In the genomic region with DNA sequence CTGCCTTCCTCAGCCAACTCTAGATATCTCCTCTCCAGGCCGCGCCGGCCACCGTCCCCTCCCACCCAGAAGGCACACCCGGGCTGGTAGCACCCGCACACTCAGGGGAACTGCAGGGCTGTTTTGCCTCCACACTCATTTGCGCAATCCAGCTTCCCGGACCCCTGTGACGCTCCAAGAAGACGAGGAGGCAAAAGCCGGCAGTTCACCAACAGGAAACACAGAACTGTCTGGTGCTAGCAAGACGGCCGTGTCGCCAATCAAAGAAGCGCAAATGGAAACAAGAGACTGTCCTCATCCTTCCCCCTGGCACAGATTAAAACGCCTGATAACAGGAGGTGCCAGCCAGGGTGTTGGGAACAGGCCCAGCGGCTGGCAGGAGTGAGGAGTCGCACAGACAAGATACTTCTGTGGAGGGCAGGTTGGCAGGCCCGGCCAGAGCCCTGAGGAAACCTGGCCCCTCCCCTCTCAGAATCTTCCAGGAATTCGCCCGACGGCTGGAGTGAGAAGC, we compare ENCODE assay signal across 10 cellular contexts. TPM values are rescaled to one million over a fixed set of nuclear protein-coding genes. Genes with fewer than 3 reads are reported as not detected.
DNase-seq lines count a peak whose midpoint lies in the region; ATAC-seq and TF ChIP-seq lines count a peak whose summit lies in the region.
"Had no signal": no experiment of that assay in that cellular context is flagged by ENCODE, and none has a peak within 500 bp of the region (broad histone marks: within the 10 kb centered on the region; RNA-seq: fewer than 3 reads in every experiment).

No MANE protein-coding gene starts in this region.

- no peak overlapping the region for H3K27ac Mint-ChIP-seq in nephron progenitor cell
- H3K27ac Mint-ChIP-seq: activated CD8-positive, alpha-beta memory T cell treated with anti-CD3 and anti-CD28 coated beads, Interleukin-2, amount 10 ng/mL, durations not matched to agents 7 days and 5 days; activated naive CD4-positive, alpha-beta T cell treated with anti-CD3 and anti-CD28 coated beads for 36 hours had no signal

- H2BK5ac ChIP-seq in neuronal stem cell (ENCODE audit: low read length) = no peak overlapping the region

- no peak for TF ChIP-seq POLR2A in NB4 (IDR thresholded peaks at IDR 0.05; ENCODE audit: extremely low read depth, insufficient read length)

- H3K4me2 ChIP-seq in neuronal stem cell (ENCODE audit: insufficient read depth, low read length, poor library complexity, severe bottlenecking) = no peak overlapping the region

- H3K27ac ChIP-seq in neuronal stem cell (replicated peaks; ENCODE audit: low read length) (no peak overlapping the region), SJCRH30 (no peak overlapping the region)

- H3K27me3 ChIP-seq in neuronal stem cell (ENCODE audit: control insufficient read depth in 3 of 3, insufficient read depth in 3 of 3, low read depth in 1 of 3, low read length in 3 of 3) (peaks cover 0 to 3% (median 2%) of the 10 kb centered on the region in 3 experiments), SJCRH30 (no peaks in the 10 kb centered on the region; the same call in 1 of the 2 replicates)

- no peaks in the 10 kb centered on the region for H3K9me3 ChIP-seq in neuronal stem cell (replicated peaks in 1 of 2; ENCODE audit: control insufficient read depth in 2 of 2, insufficient read depth in 1 of 2, low read depth in 1 of 2, low read length in 2 of 2)
- no peaks in the 10 kb centered on the region for H3K9me3 ChIP-seq in SJCRH30 (replicated peaks)

- H3K4me1 ChIP-seq in neuronal stem cell (ENCODE audit: control insufficient read depth in 2 of 2, insufficient read depth in 1 of 2, low read depth in 1 of 2, low read length in 2 of 2) (peaks cover 0 to 8% of the 10 kb centered on the region in 2 donors), SJCRH30 (no peaks in the 10 kb centered on the region)

- H3K14ac ChIP-seq in neuronal stem cell (ENCODE audit: low read length) = no peak overlapping the region

- DNase-seq in CD1c-positive myeloid dendritic cell (ENCODE audit: extremely low spot score) = peak; percentile 75
- peak; percentile 94 for DNase-seq in NB4 (ENCODE audit: low read depth)
- DNase-seq in cerebellar cortex (ENCODE audit: low spot score) = peak; percentile 63
- no peak for DNase-seq in neuronal stem cell (ENCODE audit: low spot score)
- DNase-seq in SJCRH30 = no peak
- DNase-seq in NAMALWA (ENCODE audit: low spot score) = no peak
- DNase-seq in nephron progenitor cell = no peak
- DNase-seq: activated CD8-positive, alpha-beta memory T cell treated with anti-CD3 and anti-CD28 coated beads, Interleukin-2, amount 10 ng/mL, durations not matched to agents 7 days and 5 days; activated naive CD4-positive, alpha-beta T cell treated with anti-CD3 and anti-CD28 coated beads for 36 hours had no signal

- H3K4me3 ChIP-seq in NB4 (ENCODE audit: low read depth, low read length) (no peak overlapping the region), neuronal stem cell (ENCODE audit: low read length in 2 of 2) (no peak overlapping the region), SJCRH30 (no peak overlapping the region)

- no peak overlapping the region for H3K4me3 Mint-ChIP-seq in nephron progenitor cell
- H3K4me3 Mint-ChIP-seq: activated CD8-positive, alpha-beta memory T cell treated with anti-CD3 and anti-CD28 coated beads, Interleukin-2, amount 10 ng/mL, durations not matched to agents 7 days and 5 days; activated naive CD4-positive, alpha-beta T cell treated with anti-CD3 and anti-CD28 coated beads for 36 hours had no signal

- no peak overlapping the region for H2AFZ ChIP-seq in neuronal stem cell (ENCODE audit: low read length)

- no peak for ATAC-seq in HG02610 (IDR thresholded peaks at IDR 0.05; ENCODE audit: unreplicated experiment)
- ATAC-seq: activated CD8-positive, alpha-beta memory T cell treated with anti-CD3 and anti-CD28 coated beads, Interleukin-2, amount 10 ng/mL, durations not matched to agents 7 days and 5 days had no signal

- no peaks in the 10 kb centered on the region for H3K9me3 Mint-ChIP-seq in nephron progenitor cell
- H3K9me3 Mint-ChIP-seq: activated naive CD4-positive, alpha-beta T cell treated with anti-CD3 and anti-CD28 coated beads for 36 hours had no signal

- H2AK5ac ChIP-seq in neuronal stem cell (ENCODE audit: low read depth, low read length) = no peak overlapping the region

- no peaks in the 10 kb centered on the region for H3K36me3 Mint-ChIP-seq in nephron progenitor cell (ENCODE audit: low read depth)
- H3K36me3 Mint-ChIP-seq: activated CD8-positive, alpha-beta memory T cell treated with anti-CD3 and anti-CD28 coated beads, Interleukin-2, amount 10 ng/mL, durations not matched to agents 7 days and 5 days had no signal

- no peak overlapping the region for H2BK12ac ChIP-seq in neuronal stem cell (ENCODE audit: low read length)

- H3K79me1 ChIP-seq in neuronal stem cell (ENCODE audit: low read depth, low read length) = no peaks in the 10 kb centered on the region

- no peak overlapping the region for H4K91ac ChIP-seq in neuronal stem cell (ENCODE audit: low read depth, low read length, poor library complexity)

- H3K4me1 Mint-ChIP-seq in nephron progenitor cell = peaks cover 27% of the 10 kb centered on the region
- H3K4me1 Mint-ChIP-seq: activated CD8-positive, alpha-beta memory T cell treated with anti-CD3 and anti-CD28 coated beads, Interleukin-2, amount 10 ng/mL, durations not matched to agents 7 days and 5 days had no signal

- H4K8ac ChIP-seq in neuronal stem cell (ENCODE audit: low read depth, low read length) = no peak overlapping the region

- H3K36me3 ChIP-seq in neuronal stem cell (replicated peaks in 1 of 2; ENCODE audit: control insufficient read depth in 2 of 2, insufficient read depth in 2 of 2, low read length in 2 of 2) (no peaks in the 10 kb centered on the region), SJCRH30 (no peaks in the 10 kb centered on the region)

- no peak overlapping the region for H2BK120ac ChIP-seq in neuronal stem cell (ENCODE audit: low read depth, low read length)

- TF ChIP-seq CTCF in NB4 (IDR thresholded peaks at IDR 0.05; ENCODE audit: low read depth, low read length) (no peak), nephron progenitor cell (IDR thresholded peaks at IDR 0.05) (no peak)

- peak overlapping the region; percentile 81 for H3K23ac ChIP-seq in neuronal stem cell (ENCODE audit: low read depth, low read length, poor library complexity)

- no peak overlapping the region for H3K18ac ChIP-seq in neuronal stem cell (ENCODE audit: low read length)

- no CpG with 5 or more reads among the region's 22 CpGs for WGBS in neuronal stem cell (ENCODE audit: extremely low coverage in 2 of 2, insufficient read length in 2 of 2, insufficient replicate concordance in 1 of 2), 2 donors

- peak overlapping the region; percentile 53 for H3K9ac ChIP-seq in neuronal stem cell (ENCODE audit: low read depth, low read length, poor library complexity)

- H3K4ac ChIP-seq in neuronal stem cell (ENCODE audit: low read length) = no peak overlapping the region

- H3K27me3 Mint-ChIP-seq in nephron progenitor cell (ENCODE audit: low read depth, poor library complexity) = peaks cover 9% of the 10 kb centered on the region
- H3K27me3 Mint-ChIP-seq: activated CD8-positive, alpha-beta memory T cell treated with anti-CD3 and anti-CD28 coated beads, Interleukin-2, amount 10 ng/mL, durations not matched to agents 7 days and 5 days had no signal

- H2BK15ac ChIP-seq in neuronal stem cell (ENCODE audit: low read length) = peak overlapping the region; percentile 2

RNA-seq across cellular contexts. Expression of a gene that starts 7.8 kb away (rescaled TPM):
- polyA plus RNA-seq in neuronal stem cell (2013, experiment 1 of 2) = 3.7 TPM
- 3.5 TPM for polyA plus RNA-seq in neuronal stem cell (2013, experiment 2 of 2)
- total RNA-seq in SJCRH30 (2014; rRNA removed; shearing (Covaris generic)) = 11.2 and 11.8 TPM in 2 replicates

RNA-seq across cellular contexts. Expression of a gene that starts 16.8 kb away (rescaled TPM):
- polyA plus RNA-seq in neuronal stem cell (2013, experiment 1 of 2) = 33.1 TPM
- polyA plus RNA-seq in neuronal stem cell (2013, experiment 2 of 2) = 32.0 TPM
- total RNA-seq in SJCRH30 (2014; rRNA removed; shearing (Covaris generic)) = 0.71 and 0.81 TPM in 2 replicates

RNA-seq across cellular contexts. Expression of a gene that starts 32.9 kb away (rescaled TPM):
- polyA plus RNA-seq in neuronal stem cell (2013, experiment 1 of 2) = 40.0 TPM
- polyA plus RNA-seq in neuronal stem cell (2013, experiment 2 of 2) = 39.1 TPM
- 5.0 and 6.1 TPM in 2 replicates for total RNA-seq in SJCRH30 (2014; rRNA removed; shearing (Covaris generic))
- total RNA-seq: activated CD8-positive, alpha-beta memory T cell treated with anti-CD3 and anti-CD28 coated beads, Interleukin-2, amount 10 ng/mL, durations not matched to agents 7 days and 5 days had no signal

Comparison
In these comparisons a context has a peak if more than half of its experiments do, and no peak if none do; other contexts are left out.
1. DNase-seq: peak in CD1c-positive myeloid dendritic cell (single experiment), NB4 (single experiment) and cerebellar cortex (single experiment); none in neuronal stem cell (single experiment), SJCRH30 (0 of 2), NAMALWA (single experiment) and nephron progenitor cell (single experiment).